In the genomic region with DNA sequence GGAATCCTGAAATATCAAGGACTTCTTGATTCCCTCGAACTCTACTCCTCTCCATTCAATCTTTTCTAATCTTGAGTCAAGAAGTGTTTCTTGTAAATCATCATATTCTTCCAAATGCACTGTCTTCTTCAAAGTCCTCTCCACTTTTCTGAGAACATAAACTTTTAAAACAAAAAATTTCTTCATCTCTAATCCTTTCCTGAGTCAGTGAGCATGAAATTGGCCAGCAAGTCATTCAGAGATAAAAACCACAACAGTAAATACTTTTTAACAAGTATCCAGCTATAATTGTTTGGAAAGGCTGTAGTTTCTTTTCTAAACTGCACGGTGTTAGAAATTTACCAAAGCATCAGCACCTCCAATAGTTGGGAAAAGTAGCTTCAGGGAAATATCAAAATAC, we compare ENCODE assay signal across 19 cellular contexts.
A peak's percentile ranks its signal among the peaks of the same experiment; 100 is the strongest.
DNase-seq lines count a peak whose midpoint lies in the region; ATAC-seq, FAIRE-seq and TF ChIP-seq lines count a peak whose summit lies in the region.
"Had no signal": no experiment of that assay in that cellular context is flagged by ENCODE, and none has a peak within 500 bp of the region (broad histone marks: within the 10 kb centered on the region; RNA-seq: fewer than 3 reads in every experiment).

No MANE protein-coding gene starts in this region.

- no peak overlapping the region for H3K4me3 ChIP-seq in heart left ventricle
- no peak overlapping the region for H3K4me3 ChIP-seq in MG63
- H3K4me3 ChIP-seq: A549, GM23338 had no signal

- intact Hi-C loops in head of caudate nucleus (cut with DNase I) (no loop called here), heart left ventricle (cut with DNase I) (no loop called here)

- peak; percentile 23 for FAIRE-seq in endometrium (lab: Jason Lieb, UNC)
- FAIRE-seq: A549, D721Med, GM18507, HepG2 had no signal

- H3K27me3 ChIP-seq in heart left ventricle (no peaks in the 10 kb centered on the region), MG63 (no peaks in the 10 kb centered on the region)

- DNase-seq in GM04504 (ENCODE audit: low read depth) = peak; percentile 3
- DNase-seq in M059J (ENCODE audit: low read depth) = peak; percentile 35
- peak; percentile 29 for DNase-seq in renal cortical epithelial cell (ENCODE audit: low read depth)
- DNase-seq in HUDEP-2 (lab: John Stamatoyannopoulos, UW; ENCODE audit: unreplicated experiment in 76 of 76) = no peak
- DNase-seq in head of caudate nucleus = no peak
- no peak for DNase-seq in heart left ventricle
- DNase-seq in MG63 = no peak
- DNase-seq: CD8-positive, alpha-beta T cell; COR-L47; DMS153; DMS79 treated with DMSO at 0.1 percent for 48 hours; GDM1; H7 had no signal

- H3K4me1 ChIP-seq in heart left ventricle = no peaks in the 10 kb centered on the region
- H3K4me1 ChIP-seq: A549 had no signal

- no peak overlapping the region for H3K27ac ChIP-seq in heart left ventricle
- H3K27ac ChIP-seq: A549 had no signal

- ATAC-seq in heart left ventricle = no peak
- ATAC-seq: A549; CD8-positive, alpha-beta T cell; GM23338; HepG2 had no signal

- 56 to 61% (median 60%) methylated on average over 2 of the region's 2 CpGs for WGBS in heart left ventricle, 4 donors

- TF ChIP-seq CTCF in heart left ventricle (IDR thresholded peaks at IDR 0.05) = no peak

- TF ChIP-seq POLR2A in heart left ventricle (IDR thresholded peaks at IDR 0.05) = no peak

- no peaks in the 10 kb centered on the region for H3K9me3 ChIP-seq in heart left ventricle
- H3K9me3 ChIP-seq in MG63 = no peaks in the 10 kb centered on the region
- H3K9me3 ChIP-seq: A549 had no signal

- H3K36me3 ChIP-seq in heart left ventricle (no peaks in the 10 kb centered on the region), MG63 (no peaks in the 10 kb centered on the region)

Comparison
In these comparisons a context has a peak if more than half of its experiments do, and no peak if none do; other contexts are left out.
1. DNase-seq: peak in GM04504 (single experiment), M059J (single experiment) and renal cortical epithelial cell (single experiment); none in HUDEP-2 (0 of 76), head of caudate nucleus (0 of 42), heart left ventricle (0 of 5) and MG63 (single experiment).